ENCODE assay signal across 20 cellular contexts in genomic region chr14:91010153-91010533, GRCh38. TPM values are rescaled to one million over a fixed set of nuclear protein-coding genes. Genes with fewer than 3 reads are reported as not detected.
DNase-seq lines count a peak whose midpoint lies in the region; ATAC-seq and TF ChIP-seq lines count a peak whose summit lies in the region.
"Had no signal": no experiment of that assay in that cellular context is flagged by ENCODE, and none has a peak within 500 bp of the region (broad histone marks: within the 10 kb centered on the region; RNA-seq: fewer than 3 reads in every experiment).

No MANE protein-coding gene starts in this region.

- no peaks in the 10 kb centered on the region for H3K79me2 ChIP-seq in GM23248 (ENCODE audit: insufficient read depth)

- H4K20me1 ChIP-seq in BLaER1 treated with 17β-estradiol and CSF1 and Interleukin-3, amounts not matched to agents 10 nM and 100 nM: no peaks in the 10 kb centered on the region
- H4K20me1 ChIP-seq in GM23248 (ENCODE audit: insufficient read depth): no peaks in the 10 kb centered on the region

- H3K4me3 ChIP-seq in BLaER1 treated with 17β-estradiol and CSF1 and Interleukin-3, amounts not matched to agents 10 nM and 100 nM: peak overlapping the region in 1 of 10 experiments; percentile 34; a peak in 2 of 20 replicates
- no peak overlapping the region for H3K4me3 ChIP-seq in GM23248
- no peak overlapping the region for H3K4me3 ChIP-seq in testis
- H3K4me3 ChIP-seq: GM23338, HAP-1, SK-N-MC had no signal

- H3K4me1 ChIP-seq in BLaER1 treated with 17β-estradiol and CSF1 and Interleukin-3, amounts not matched to agents 10 nM and 100 nM: peaks cover 15 to 63% (median 23%) of the 10 kb centered on the region in 10 experiments
- no peaks in the 10 kb centered on the region for H3K4me1 ChIP-seq in GM23248 (ENCODE audit: insufficient read depth)
- H3K4me1 ChIP-seq in testis: no peaks in the 10 kb centered on the region

- CTCF ChIA-PET in activated B cell treated with CpG ODN at 0.5 μM for 24 hours (lab: Charles Lee): interaction anchor here (0.9 to 1.1 kb wide), 5 partner anchors 15 to 163 kb away, joined by 3 to 5 read pairs (median 3); no protein-coding TSS in a partner anchor

- H3K27me3 Mint-ChIP-seq in IgD-negative memory B cell: no peaks in the 10 kb centered on the region
- no peaks in the 10 kb centered on the region for H3K27me3 Mint-ChIP-seq in activated B cell treated with CpG ODN at 0.5 μM for 24 hours
- H3K27me3 Mint-ChIP-seq in memory B cell: no peaks in the 10 kb centered on the region
- H3K27me3 Mint-ChIP-seq: CD8-positive, alpha-beta memory T cell had no signal

- no peaks in the 10 kb centered on the region for H3K27me3 ChIP-seq in BLaER1 treated with 17β-estradiol and CSF1 and Interleukin-3, amounts not matched to agents 10 nM and 100 nM
- H3K27me3 ChIP-seq in GM23248 (replicated peaks; ENCODE audit: insufficient read depth): no peaks in the 10 kb centered on the region
- H3K27me3 ChIP-seq in testis: no peaks in the 10 kb centered on the region

- H3K9ac ChIP-seq in BLaER1 treated with 17β-estradiol and CSF1 and Interleukin-3, amounts not matched to agents 10 nM and 100 nM: peak overlapping the region in 4 of 11 experiments; percentile 51 to 68 (median 66); a peak in 4 of 22 replicates
- H3K9ac ChIP-seq in GM23248: no peak overlapping the region

- POLR2A ChIA-PET in activated B cell treated with CpG ODN at 0.5 μM for 24 hours (lab: Charles Lee): interaction anchor here (0.8 to 4.4 kb wide), 15 partner anchors 9 to 132 kb away, joined by 3 to 38 read pairs (median 6); partner anchors contain the start of genes DGLUCY and RPS6KA5

- H3K4me1 Mint-ChIP-seq in IgD-negative memory B cell (peaks cover 28 to 41% (median 36%) of the 10 kb centered on the region in 3 donors), activated B cell treated with CpG ODN at 0.5 μM for 24 hours (peaks cover 57% of the 10 kb centered on the region), memory B cell (peaks cover 31% of the 10 kb centered on the region)
- H3K4me1 Mint-ChIP-seq: GM23338 had no signal

- H3K27ac Mint-ChIP-seq in IgD-negative memory B cell: peak overlapping the region in 2 of 3 donors; percentile 71 to 86
- peak overlapping the region; percentile 92 for H3K27ac Mint-ChIP-seq in activated B cell treated with CpG ODN at 0.5 μM for 24 hours
- peak overlapping the region; percentile 90 for H3K27ac Mint-ChIP-seq in memory B cell

- DNase-seq in activated B cell treated with CpG ODN at 0.5 μM for 24 hours (no peak), memory B cell (ENCODE audit: low spot score in 2 of 2) (no peak), GM23248 (no peak), germinal center (ENCODE audit: low spot score) (no peak), DMS153 (lab: John Stamatoyannopoulos, UW) (no peak), testis (no peak)
- DNase-seq: C1 segment of cervical spinal cord, DMS79, NCI-H1105 treated with DMSO at 0.1 percent for 48 hours, NCI-H2029 treated with DMSO at 0.1 percent for 48 hours, NCI-H345, NCI-H524 treated with DMSO at 0.1 percent for 48 hours, NCI-H82, Right ventricle myocardium superior had no signal

- no peak for TF ChIP-seq POLR2A in testis (IDR thresholded peaks at IDR 0.05)

- no peaks in the 10 kb centered on the region for H3F3A ChIP-seq in GM23248 (ENCODE audit: insufficient read depth)

- H3K36me3 Mint-ChIP-seq in IgD-negative memory B cell: peaks cover 1% of the 10 kb centered on the region
- no peaks in the 10 kb centered on the region for H3K36me3 Mint-ChIP-seq in activated B cell treated with CpG ODN at 0.5 μM for 24 hours (ENCODE audit: low read depth)
- peaks cover 2% of the 10 kb centered on the region for H3K36me3 Mint-ChIP-seq in memory B cell
- H3K36me3 Mint-ChIP-seq: CD8-positive, alpha-beta memory T cell had no signal

- H3K9me3 Mint-ChIP-seq in IgD-negative memory B cell: peaks cover 0 to 4% (median 0%) of the 10 kb centered on the region in 3 donors
- H3K9me3 Mint-ChIP-seq in activated B cell treated with CpG ODN at 0.5 μM for 24 hours: no peaks in the 10 kb centered on the region
- no peaks in the 10 kb centered on the region for H3K9me3 Mint-ChIP-seq in memory B cell
- H3K9me3 Mint-ChIP-seq: CD8-positive, alpha-beta memory T cell; GM23338 had no signal

- H2AFZ ChIP-seq in GM23248: no peak overlapping the region
- H2AFZ ChIP-seq: GM23338 had no signal

- H3K9me3 ChIP-seq in BLaER1 treated with 17β-estradiol and CSF1 and Interleukin-3, amounts not matched to agents 10 nM and 100 nM (replicated peaks in 1 of 11): no peaks in the 10 kb centered on the region
- no peaks in the 10 kb centered on the region for H3K9me3 ChIP-seq in GM23248 (ENCODE audit: low read depth)
- H3K9me3 ChIP-seq in testis: no peaks in the 10 kb centered on the region
- H3K9me3 ChIP-seq: HAP-1 had no signal

- intact Hi-C loops in activated B cell treated with CpG ODN at 0.5 μM for 24 hours (cut with micrococcal nuclease): no loop called here
- intact Hi-C loops in testis (cut with DNase I; ENCODE audit: low total_unique reads): no loop called here

- H3K4me3 Mint-ChIP-seq in IgD-negative memory B cell: peak overlapping the region; percentile 6 to 70 (median 27)
- H3K4me3 Mint-ChIP-seq in activated B cell treated with CpG ODN at 0.5 μM for 24 hours: peak overlapping the region; percentile 55
- H3K4me3 Mint-ChIP-seq in memory B cell: peak overlapping the region; percentile 63
- H3K4me3 Mint-ChIP-seq: GM23338 had no signal

- peak overlapping the region; percentile 32 to 93 (median 73); a peak in 18 of 22 replicates for H3K4me2 ChIP-seq in BLaER1 treated with 17β-estradiol and CSF1 and Interleukin-3, amounts not matched to agents 10 nM and 100 nM
- H3K4me2 ChIP-seq in GM23248 (ENCODE audit: unreplicated experiment): no peak overlapping the region
- H3K4me2 ChIP-seq: GM23338 had no signal

- WGBS in GM23248 (ENCODE audit: low coverage in 1 of 2, low lambda C conversion rate in 2 of 2, missing lambda C conversion rate in 2 of 2), 2 experiments: 70 to 80% methylated on average over 2 of the region's 2 CpGs
- WGBS in testis, 2 donors: 87 to 96% methylated on average over 2 of the region's 2 CpGs

- H3K36me3 ChIP-seq in BLaER1 treated with 17β-estradiol and CSF1 and Interleukin-3, amounts not matched to agents 10 nM and 100 nM: no peaks in the 10 kb centered on the region
- H3K36me3 ChIP-seq in GM23248 (ENCODE audit: low read depth): no peaks in the 10 kb centered on the region
- no peaks in the 10 kb centered on the region for H3K36me3 ChIP-seq in testis (ENCODE audit: low read depth, missing control alignments)
- H3K36me3 ChIP-seq: HAP-1 had no signal

- H3K27ac ChIP-seq in BLaER1 treated with 17β-estradiol and CSF1 and Interleukin-3, amounts not matched to agents 10 nM and 100 nM: peak overlapping the region in 10 of 11 experiments; percentile 27 to 84 (median 73); a peak in 17 of 22 replicates
- H3K27ac ChIP-seq in GM23248 (no peak overlapping the region), testis (no peak overlapping the region)
- H3K27ac ChIP-seq: SK-N-MC had no signal

- in situ Hi-C loops in GM23248 (cut with MboI): no loop called here

- no peaks in the 10 kb centered on the region for H3K9me2 ChIP-seq in GM23248 (ENCODE audit: insufficient read depth)

- TF ChIP-seq CTCF in activated B cell treated with CpG ODN at 0.5 μM for 24 hours (IDR thresholded peaks at IDR 0.05) (no peak), testis (IDR thresholded peaks at IDR 0.05) (no peak)

- ATAC-seq in activated B cell treated with CpG ODN at 0.5 μM for 24 hours (ENCODE audit: low read depth) (no peak), memory B cell (ENCODE audit: low read depth) (no peak)
- ATAC-seq: GM23338 had no signal

RNA-seq across cellular contexts. Expression of gene RPS6KA5, which starts 50.3 kb away (rescaled TPM):
- polyA plus RNA-seq in IgD-negative memory B cell (19.0 TPM), GM23248 (2016; fragmentation: Nextera tagmentation; extraction: Ambion mirVana) (0.54 and 0.61 TPM in 2 replicates), testis (ENCODE audit: insufficient read depth, low read depth, low replicate concordance) (6.4 TPM)
- total RNA-seq in activated B cell treated with CpG ODN at 0.5 μM for 24 hours (13.3 and 16.3 TPM in 2 replicates), testis (10 to 100 TPM in 1 of 2 donors, 1 to 10 TPM in 1; 9.4 to 11.0 TPM)
- total RNA-seq in GM23248 (2014; rRNA removed; shearing (Covaris generic)): under 0.01 and 1.2 TPM in 2 replicates

Comparison
In these comparisons a context has a peak if more than half of its experiments do, and no peak if none do; other contexts are left out.
1. H3K27ac ChIP-seq: peak in BLaER1 treated with 17β-estradiol and CSF1 and Interleukin-3, amounts not matched to agents 10 nM and 100 nM (10 of 11); none in GM23248 (single experiment) and testis (0 of 2).
2. Peak in every context shown above with its lines, with median percentiles within 50 percentile points of each other: H3K27ac Mint-ChIP-seq and H3K4me3 Mint-ChIP-seq.